ENCODE assay signal across 1 cellular context in the genomic region with DNA sequence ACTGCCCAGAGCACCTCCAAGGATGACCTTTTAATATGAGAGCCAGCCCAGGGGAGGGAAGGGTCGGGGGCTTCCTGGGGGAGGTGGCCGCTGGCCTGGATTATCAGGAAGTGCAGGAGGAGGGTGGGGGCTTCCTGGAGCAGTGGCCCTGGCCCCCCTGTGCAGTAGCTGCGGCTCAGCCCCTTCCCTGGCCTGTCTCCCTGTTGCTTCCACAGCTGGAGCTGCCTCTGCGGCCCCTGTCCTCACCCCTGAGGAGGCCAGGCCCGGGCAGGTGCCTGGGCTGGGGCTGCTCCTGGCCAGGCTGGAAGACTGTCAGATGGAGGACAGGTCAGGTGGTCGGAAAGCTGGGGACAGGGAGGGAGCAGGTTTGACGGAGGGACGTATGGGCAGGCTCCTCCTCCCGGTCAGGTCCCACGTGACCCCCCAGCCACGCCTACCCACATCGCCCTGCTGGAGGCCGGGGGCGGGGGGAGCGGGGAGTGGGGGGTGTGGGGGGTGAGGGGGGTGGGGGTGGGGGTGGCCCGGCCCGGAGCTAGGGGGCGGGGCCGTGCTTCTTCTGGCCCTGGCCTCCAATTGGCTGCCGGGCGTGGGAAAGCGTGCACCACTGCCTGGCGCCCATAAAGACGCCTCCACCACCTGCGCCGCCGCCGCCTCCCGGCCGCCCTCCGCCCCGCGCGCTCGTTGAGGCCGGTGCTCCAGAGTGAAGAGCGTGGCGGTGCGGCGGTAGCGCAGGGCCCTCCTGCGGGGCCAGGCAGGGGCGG.
A peak's percentile ranks its signal among the peaks of the same experiment; 100 is the strongest.
TF ChIP-seq lines count a peak whose summit lies in the region.

No MANE protein-coding gene starts in this region.

TF ChIP-seq in HepG2, 621 proteins besides CTCF, POLR2A, EP300 and RAD21 (continued from another document and continues in another):
- no peak for TF ChIP-seq MIER2 (CRISPR knock-in tag; IDR thresholded peaks at IDR 0.05)
- TF ChIP-seq KLF12 (CRISPR knock-in tag; IDR thresholded peaks at IDR 0.05; ENCODE audit: borderline replicate concordance), result no peak
- no peak for TF ChIP-seq ZNF776 (CRISPR knock-in tag; IDR thresholded peaks at IDR 0.05)
- no peak for TF ChIP-seq KMT2A (CRISPR knock-in tag; IDR thresholded peaks at IDR 0.05)
- no peak for TF ChIP-seq ZBTB21 (CRISPR knock-in tag; IDR thresholded peaks at IDR 0.05)
- no peak for TF ChIP-seq AGO1 (IDR thresholded peaks at IDR 0.05; ENCODE audit: low read depth, low read length, poor library complexity, severe bottlenecking)
- TF ChIP-seq CBX1 (IDR thresholded peaks at IDR 0.05; ENCODE audit: low read depth), result no peak
- TF ChIP-seq CHD2 (IDR thresholded peaks at IDR 0.05; ENCODE audit: low read depth, low read length), result no peak
- TF ChIP-seq MBD4 (IDR thresholded peaks at IDR 0.05; ENCODE audit: borderline replicate concordance, low read length), result no peak
- TF ChIP-seq RBM39 (IDR thresholded peaks at IDR 0.05; ENCODE audit: low read depth, low read length, poor library complexity, severe bottlenecking), result no peak
- TF ChIP-seq, protein P1, sequence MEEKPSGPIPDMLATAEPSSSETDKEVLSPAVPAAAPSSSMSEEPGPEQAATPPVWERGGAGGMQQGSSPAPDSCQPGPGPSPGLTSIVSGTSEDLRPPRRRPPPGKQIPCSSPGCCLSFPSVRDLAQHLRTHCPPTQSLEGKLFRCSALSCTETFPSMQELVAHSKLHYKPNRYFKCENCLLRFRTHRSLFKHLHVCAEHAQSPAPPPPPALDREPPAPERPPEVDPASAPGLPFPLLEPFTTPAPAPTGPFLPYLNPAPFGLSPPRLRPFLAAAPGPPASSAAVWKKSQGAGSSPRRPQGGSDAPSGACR (CRISPR knock-in tag; IDR thresholded peaks at IDR 0.05), result no peak
- TF ChIP-seq, protein P2, sequence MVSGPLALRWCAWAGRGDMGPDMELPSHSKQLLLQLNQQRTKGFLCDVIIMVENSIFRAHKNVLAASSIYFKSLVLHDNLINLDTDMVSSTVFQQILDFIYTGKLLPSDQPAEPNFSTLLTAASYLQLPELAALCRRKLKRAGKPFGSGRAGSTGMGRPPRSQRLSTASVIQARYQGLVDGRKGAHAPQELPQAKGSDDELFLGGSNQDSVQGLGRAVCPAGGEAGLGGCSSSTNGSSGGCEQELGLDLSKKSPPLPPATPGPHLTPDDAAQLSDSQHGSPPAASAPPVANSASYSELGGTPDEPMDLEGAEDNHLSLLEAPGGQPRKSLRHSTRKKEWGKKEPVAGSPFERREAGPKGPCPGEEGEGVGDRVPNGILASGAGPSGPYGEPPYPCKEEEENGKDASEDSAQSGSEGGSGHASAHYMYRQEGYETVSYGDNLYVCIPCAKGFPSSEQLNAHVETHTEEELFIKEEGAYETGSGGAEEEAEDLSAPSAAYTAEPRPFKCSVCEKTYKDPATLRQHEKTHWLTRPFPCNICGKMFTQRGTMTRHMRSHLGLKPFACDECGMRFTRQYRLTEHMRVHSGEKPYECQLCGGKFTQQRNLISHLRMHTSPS (CRISPR knock-in tag; IDR thresholded peaks at IDR 0.05; ENCODE audit: low read depth), result no peak
- TF ChIP-seq TEAD2 (CRISPR knock-in tag; IDR thresholded peaks at IDR 0.05), result no peak
- TF ChIP-seq, protein P3, sequence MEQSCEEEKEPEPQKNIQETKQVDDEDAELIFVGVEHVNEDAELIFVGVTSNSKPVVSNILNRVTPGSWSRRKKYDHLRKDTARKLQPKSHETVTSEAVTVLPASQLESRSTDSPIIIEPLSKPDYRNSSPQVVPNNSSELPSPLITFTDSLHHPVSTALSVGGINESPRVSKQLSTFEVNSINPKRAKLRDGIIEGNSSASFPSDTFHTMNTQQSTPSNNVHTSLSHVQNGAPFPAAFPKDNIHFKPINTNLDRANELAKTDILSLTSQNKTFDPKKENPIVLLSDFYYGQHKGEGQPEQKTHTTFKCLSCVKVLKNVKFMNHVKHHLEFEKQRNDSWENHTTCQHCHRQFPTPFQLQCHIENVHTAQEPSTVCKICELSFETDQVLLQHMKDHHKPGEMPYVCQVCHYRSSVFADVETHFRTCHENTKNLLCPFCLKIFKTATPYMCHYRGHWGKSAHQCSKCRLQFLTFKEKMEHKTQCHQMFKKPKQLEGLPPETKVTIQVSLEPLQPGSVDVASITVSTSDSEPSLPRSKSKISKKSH (CRISPR knock-in tag; IDR thresholded peaks at IDR 0.05; ENCODE audit: borderline replicate concordance), result no peak
- TF ChIP-seq ZFP90 (CRISPR knock-in tag; IDR thresholded peaks at IDR 0.05; ENCODE audit: borderline replicate concordance), result 0 out of 2 replicates have a peak, but pooled peaks have one; percentile 30
- no peak for TF ChIP-seq GATAD2A (CRISPR knock-in tag; IDR thresholded peaks at IDR 0.05)
- TF ChIP-seq NFE2L1 (CRISPR knock-in tag; IDR thresholded peaks at IDR 0.05; ENCODE audit: borderline replicate concordance), result no peak
- no peak for TF ChIP-seq ZNF558 (CRISPR knock-in tag; IDR thresholded peaks at IDR 0.05; ENCODE audit: borderline replicate concordance)
- no peak for TF ChIP-seq NCOA1 (CRISPR knock-in tag; IDR thresholded peaks at IDR 0.05)
- no peak for TF ChIP-seq ZNF672 (CRISPR knock-in tag; IDR thresholded peaks at IDR 0.05)
- TF ChIP-seq, protein P4, sequence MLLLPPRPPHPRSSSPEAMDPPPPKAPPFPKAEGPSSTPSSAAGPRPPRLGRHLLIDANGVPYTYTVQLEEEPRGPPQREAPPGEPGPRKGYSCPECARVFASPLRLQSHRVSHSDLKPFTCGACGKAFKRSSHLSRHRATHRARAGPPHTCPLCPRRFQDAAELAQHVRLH (CRISPR knock-in tag; IDR thresholded peaks at IDR 0.05; ENCODE audit: borderline replicate concordance, low read depth), result peak; percentile 66; the same call in 1 of the 2 replicates
- TF ChIP-seq, protein P5, sequence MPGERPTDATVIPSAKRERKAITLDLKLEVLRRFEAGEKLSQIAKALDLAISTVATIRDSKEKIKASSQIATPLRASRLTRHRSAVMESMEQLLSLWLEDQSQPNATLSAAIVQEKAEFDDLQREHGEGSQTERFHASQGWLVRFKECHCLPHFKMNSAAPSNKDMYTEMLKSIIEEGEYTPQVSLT (CRISPR knock-in tag; IDR thresholded peaks at IDR 0.05; ENCODE audit: borderline replicate concordance, low read depth), result no peak
- TF ChIP-seq IRX3 (CRISPR knock-in tag; IDR thresholded peaks at IDR 0.05; ENCODE audit: borderline replicate concordance, low read depth), result no peak
- no peak for TF ChIP-seq ZNF136 (CRISPR knock-in tag; IDR thresholded peaks at IDR 0.05; ENCODE audit: low read depth)
- no peak for TF ChIP-seq HHEX (CRISPR knock-in tag; IDR thresholded peaks at IDR 0.05)
- TF ChIP-seq ZNF329 (CRISPR knock-in tag; IDR thresholded peaks at IDR 0.05; ENCODE audit: low read depth), result peak; percentile 62; the same call in 1 of the 2 replicates
- no peak for TF ChIP-seq ZNF598 (CRISPR knock-in tag; IDR thresholded peaks at IDR 0.05; ENCODE audit: borderline replicate concordance)
- no peak; the same call in 1 of the 2 replicates for TF ChIP-seq HCFC1 (IDR thresholded peaks at IDR 0.05; ENCODE audit: low read depth, low read length)
- TF ChIP-seq, protein P6, sequence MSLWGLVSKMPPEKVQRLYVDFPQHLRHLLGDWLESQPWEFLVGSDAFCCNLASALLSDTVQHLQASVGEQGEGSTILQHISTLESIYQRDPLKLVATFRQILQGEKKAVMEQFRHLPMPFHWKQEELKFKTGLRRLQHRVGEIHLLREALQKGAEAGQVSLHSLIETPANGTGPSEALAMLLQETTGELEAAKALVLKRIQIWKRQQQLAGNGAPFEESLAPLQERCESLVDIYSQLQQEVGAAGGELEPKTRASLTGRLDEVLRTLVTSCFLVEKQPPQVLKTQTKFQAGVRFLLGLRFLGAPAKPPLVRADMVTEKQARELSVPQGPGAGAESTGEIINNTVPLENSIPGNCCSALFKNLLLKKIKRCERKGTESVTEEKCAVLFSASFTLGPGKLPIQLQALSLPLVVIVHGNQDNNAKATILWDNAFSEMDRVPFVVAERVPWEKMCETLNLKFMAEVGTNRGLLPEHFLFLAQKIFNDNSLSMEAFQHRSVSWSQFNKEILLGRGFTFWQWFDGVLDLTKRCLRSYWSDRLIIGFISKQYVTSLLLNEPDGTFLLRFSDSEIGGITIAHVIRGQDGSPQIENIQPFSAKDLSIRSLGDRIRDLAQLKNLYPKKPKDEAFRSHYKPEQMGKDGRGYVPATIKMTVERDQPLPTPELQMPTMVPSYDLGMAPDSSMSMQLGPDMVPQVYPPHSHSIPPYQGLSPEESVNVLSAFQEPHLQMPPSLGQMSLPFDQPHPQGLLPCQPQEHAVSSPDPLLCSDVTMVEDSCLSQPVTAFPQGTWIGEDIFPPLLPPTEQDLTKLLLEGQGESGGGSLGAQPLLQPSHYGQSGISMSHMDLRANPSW (CRISPR knock-in tag; IDR thresholded peaks at IDR 0.05; ENCODE audit: borderline replicate concordance), result no peak
- TF ChIP-seq, protein P7, sequence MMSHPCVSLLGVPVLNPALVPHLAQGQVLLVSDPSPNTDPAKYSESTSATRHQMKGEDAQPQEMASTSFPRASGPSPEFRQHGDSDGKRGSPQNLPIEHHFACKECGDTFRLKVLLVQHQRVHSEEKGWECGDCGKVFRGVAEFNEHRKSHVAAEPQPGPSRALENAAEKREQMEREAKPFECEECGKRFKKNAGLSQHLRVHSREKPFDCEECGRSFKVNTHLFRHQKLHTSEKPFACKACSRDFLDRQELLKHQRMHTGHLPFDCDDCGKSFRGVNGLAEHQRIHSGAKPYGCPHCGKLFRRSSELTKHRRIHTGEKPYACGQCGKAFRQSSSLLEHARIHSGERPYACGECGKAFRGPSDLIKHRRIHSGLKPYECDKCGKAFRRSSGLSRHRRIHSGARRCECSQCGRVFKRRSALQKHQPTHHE (CRISPR knock-in tag; IDR thresholded peaks at IDR 0.05; ENCODE audit: borderline replicate concordance), result 0 out of 2 replicates have a peak, but pooled peaks have one; percentile 16
- TF ChIP-seq SNAPC2 (CRISPR knock-in tag; IDR thresholded peaks at IDR 0.05), result no peak
- TF ChIP-seq ZNF20 (CRISPR knock-in tag; IDR thresholded peaks at IDR 0.05), result no peak
- no peak for TF ChIP-seq ZNF234 (CRISPR knock-in tag; conservative IDR thresholded peaks at IDR 0.05)
- TF ChIP-seq ELF4 (CRISPR knock-in tag; IDR thresholded peaks at IDR 0.05; ENCODE audit: borderline replicate concordance), result no peak
- TF ChIP-seq SSRP1 (CRISPR knock-in tag; IDR thresholded peaks at IDR 0.05), result no peak
- TF ChIP-seq FLYWCH1 (CRISPR knock-in tag; IDR thresholded peaks at IDR 0.05), result no peak
- no peak for TF ChIP-seq MED13 (CRISPR knock-in tag; IDR thresholded peaks at IDR 0.05)
- TF ChIP-seq FOXA1 (IDR thresholded peaks at IDR 0.05), result no peak
- TF ChIP-seq FOXA1 (CRISPR knock-in tag; IDR thresholded peaks at IDR 0.05), result 0 out of 2 replicates have a peak, but pooled peaks have one; percentile 8
- TF ChIP-seq ZNF772 (CRISPR knock-in tag; IDR thresholded peaks at IDR 0.05), result no peak
- no peak for TF ChIP-seq ZNF7 (CRISPR knock-in tag; IDR thresholded peaks at IDR 0.05)
- TF ChIP-seq ZNF652 (CRISPR knock-in tag; IDR thresholded peaks at IDR 0.05; ENCODE audit: borderline replicate concordance, low read depth), result no peak
- TF ChIP-seq, protein P8, sequence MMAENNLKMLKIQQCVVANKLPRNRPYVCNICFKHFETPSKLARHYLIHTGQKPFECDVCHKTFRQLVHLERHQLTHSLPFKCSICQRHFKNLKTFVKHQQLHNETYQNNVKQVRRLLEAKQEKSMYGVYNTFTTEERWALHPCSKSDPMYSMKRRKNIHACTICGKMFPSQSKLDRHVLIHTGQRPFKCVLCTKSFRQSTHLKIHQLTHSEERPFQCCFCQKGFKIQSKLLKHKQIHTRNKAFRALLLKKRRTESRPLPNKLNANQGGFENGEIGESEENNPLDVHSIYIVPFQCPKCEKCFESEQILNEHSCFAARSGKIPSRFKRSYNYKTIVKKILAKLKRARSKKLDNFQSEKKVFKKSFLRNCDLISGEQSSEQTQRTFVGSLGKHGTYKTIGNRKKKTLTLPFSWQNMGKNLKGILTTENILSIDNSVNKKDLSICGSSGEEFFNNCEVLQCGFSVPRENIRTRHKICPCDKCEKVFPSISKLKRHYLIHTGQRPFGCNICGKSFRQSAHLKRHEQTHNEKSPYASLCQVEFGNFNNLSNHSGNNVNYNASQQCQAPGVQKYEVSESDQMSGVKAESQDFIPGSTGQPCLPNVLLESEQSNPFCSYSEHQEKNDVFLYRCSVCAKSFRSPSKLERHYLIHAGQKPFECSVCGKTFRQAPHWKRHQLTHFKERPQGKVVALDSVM (CRISPR knock-in tag; IDR thresholded peaks at IDR 0.05), result no peak
- peak; percentile 80 for TF ChIP-seq RAD51 (IDR thresholded peaks at IDR 0.05; ENCODE audit: borderline replicate concordance)
- TF ChIP-seq ZNF674 (CRISPR knock-in tag; IDR thresholded peaks at IDR 0.05; ENCODE audit: low read depth), result no peak
- peak; percentile 63 for TF ChIP-seq ARNT2 (CRISPR knock-in tag; IDR thresholded peaks at IDR 0.05; ENCODE audit: low read depth)
- no peak for TF ChIP-seq AHR (CRISPR knock-in tag; IDR thresholded peaks at IDR 0.05)
- TF ChIP-seq HNRNPK (IDR thresholded peaks at IDR 0.05; ENCODE audit: low read depth, low read length, poor library complexity, severe bottlenecking), result peak; percentile 99
- TF ChIP-seq KLF9 (CRISPR knock-in tag; IDR thresholded peaks at IDR 0.05; ENCODE audit: low read depth), result no peak
- TF ChIP-seq, protein P9, sequence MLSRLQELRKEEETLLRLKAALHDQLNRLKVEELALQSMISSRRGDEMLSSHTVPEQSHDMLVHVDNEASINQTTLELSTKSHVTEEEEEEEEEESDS (CRISPR knock-in tag; IDR thresholded peaks at IDR 0.05; ENCODE audit: borderline replicate concordance), result no peak
- TF ChIP-seq CCDC6 (CRISPR knock-in tag; IDR thresholded peaks at IDR 0.05), result no peak; the same call in 1 of the 2 replicates
- TF ChIP-seq ZNF12 (CRISPR knock-in tag; IDR thresholded peaks at IDR 0.05), result no peak; the same call in 1 of the 2 replicates
- no peak; the same call in 1 of the 2 replicates for TF ChIP-seq ZNF546 (CRISPR knock-in tag; conservative IDR thresholded peaks at IDR 0.05)
- TF ChIP-seq SMYD3 (CRISPR knock-in tag; IDR thresholded peaks at IDR 0.05), result no peak
- no peak for TF ChIP-seq NCOA5 (CRISPR knock-in tag; IDR thresholded peaks at IDR 0.05)
- TF ChIP-seq ARNT (IDR thresholded peaks at IDR 0.05), result no peak
- TF ChIP-seq CEBPG (CRISPR knock-in tag; IDR thresholded peaks at IDR 0.05), result no peak
- TF ChIP-seq, protein P10, sequence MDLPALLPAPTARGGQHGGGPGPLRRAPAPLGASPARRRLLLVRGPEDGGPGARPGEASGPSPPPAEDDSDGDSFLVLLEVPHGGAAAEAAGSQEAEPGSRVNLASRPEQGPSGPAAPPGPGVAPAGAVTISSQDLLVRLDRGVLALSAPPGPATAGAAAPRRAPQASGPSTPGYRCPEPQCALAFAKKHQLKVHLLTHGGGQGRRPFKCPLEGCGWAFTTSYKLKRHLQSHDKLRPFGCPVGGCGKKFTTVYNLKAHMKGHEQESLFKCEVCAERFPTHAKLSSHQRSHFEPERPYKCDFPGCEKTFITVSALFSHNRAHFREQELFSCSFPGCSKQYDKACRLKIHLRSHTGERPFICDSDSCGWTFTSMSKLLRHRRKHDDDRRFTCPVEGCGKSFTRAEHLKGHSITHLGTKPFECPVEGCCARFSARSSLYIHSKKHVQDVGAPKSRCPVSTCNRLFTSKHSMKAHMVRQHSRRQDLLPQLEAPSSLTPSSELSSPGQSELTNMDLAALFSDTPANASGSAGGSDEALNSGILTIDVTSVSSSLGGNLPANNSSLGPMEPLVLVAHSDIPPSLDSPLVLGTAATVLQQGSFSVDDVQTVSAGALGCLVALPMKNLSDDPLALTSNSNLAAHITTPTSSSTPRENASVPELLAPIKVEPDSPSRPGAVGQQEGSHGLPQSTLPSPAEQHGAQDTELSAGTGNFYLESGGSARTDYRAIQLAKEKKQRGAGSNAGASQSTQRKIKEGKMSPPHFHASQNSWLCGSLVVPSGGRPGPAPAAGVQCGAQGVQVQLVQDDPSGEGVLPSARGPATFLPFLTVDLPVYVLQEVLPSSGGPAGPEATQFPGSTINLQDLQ (CRISPR knock-in tag; IDR thresholded peaks at IDR 0.05), result no peak
- no peak for TF ChIP-seq ZNF761 (CRISPR knock-in tag; conservative IDR thresholded peaks at IDR 0.05)
- no peak for TF ChIP-seq RNF2 (conservative IDR thresholded peaks at IDR 0.05; ENCODE audit: low read depth)
